In the genomic region with DNA sequence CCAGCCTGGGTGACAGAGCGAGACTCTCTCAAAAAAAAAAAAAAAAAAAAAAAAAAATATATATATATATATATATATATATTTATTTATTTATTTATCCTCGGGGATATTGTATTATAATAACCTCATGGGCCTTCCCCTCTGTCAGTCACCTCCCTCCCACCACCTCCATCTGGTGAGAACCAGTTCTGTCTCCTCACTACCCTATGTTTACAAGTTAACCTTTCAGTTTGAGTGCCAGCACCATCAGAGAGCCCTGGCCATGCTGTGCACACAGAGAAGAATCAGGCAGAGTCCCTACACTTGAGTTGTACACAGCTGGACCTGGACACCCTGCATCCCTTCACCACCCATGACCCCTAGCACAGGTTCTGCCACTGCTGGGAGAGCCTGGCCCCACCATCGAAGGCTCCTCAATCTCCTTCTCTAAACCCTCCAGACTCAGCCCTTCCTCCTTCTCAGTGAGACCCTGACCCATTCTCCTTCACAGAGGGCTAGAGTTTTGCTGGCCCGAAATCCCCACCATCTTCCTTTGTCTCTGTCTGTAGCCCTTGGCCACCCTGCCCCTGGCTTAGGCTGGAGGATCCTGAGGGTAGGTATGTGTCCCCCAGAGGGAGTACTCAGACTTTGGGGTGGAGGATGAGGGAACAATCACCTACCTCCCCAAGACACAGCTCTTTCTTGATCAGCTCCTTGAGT, we compare ENCODE assay signal across 13 cellular contexts. TPM values are rescaled to one million over a fixed set of nuclear protein-coding genes. Genes with fewer than 3 reads are reported as not detected.
DNase-seq lines count a peak whose midpoint lies in the region; ATAC-seq and TF ChIP-seq lines count a peak whose summit lies in the region.
"Had no signal": no experiment of that assay in that cellular context is flagged by ENCODE, and none has a peak within 500 bp of the region (broad histone marks: within the 10 kb centered on the region; RNA-seq: fewer than 3 reads in every experiment).

No MANE protein-coding gene starts in this region.

- no peak overlapping the region for H3K4me3 ChIP-seq in sigmoid colon
- H3K4me3 ChIP-seq: Peyer's patch had no signal

- 80 to 87% methylated on average over 4 of the region's 4 CpGs for WGBS in sigmoid colon, 2 donors

- no peaks in the 10 kb centered on the region for H3K9me3 ChIP-seq in sigmoid colon
- H3K9me3 ChIP-seq: Peyer's patch had no signal

- H3K36me3 ChIP-seq in sigmoid colon = no peaks in the 10 kb centered on the region
- H3K36me3 ChIP-seq: Peyer's patch had no signal

- H3K27ac Mint-ChIP-seq in CD14-positive monocyte = peak overlapping the region; percentile 90 to 98 (median 95)
- H3K27ac Mint-ChIP-seq in HFFc6 = peak overlapping the region; percentile 75
- H3K27ac Mint-ChIP-seq in activated naive CD8-positive, alpha-beta T cell = peak overlapping the region; percentile 96
- H3K27ac Mint-ChIP-seq in neural crest cell (ENCODE audit: unreplicated experiment) = peak overlapping the region; percentile 82

- H3K4me3 Mint-ChIP-seq in CD14-positive monocyte (no peak overlapping the region), HFFc6 (no peak overlapping the region), neural crest cell (no peak overlapping the region)
- H3K4me3 Mint-ChIP-seq in activated naive CD8-positive, alpha-beta T cell = no peak overlapping the region

- no peak for DNase-seq in CD14-positive monocyte (ENCODE audit: low spot score)
- no peak for DNase-seq in HFFc6
- no peak for DNase-seq in neural crest cell (ENCODE audit: low read depth, low spot score)
- DNase-seq in sigmoid colon = no peak
- no peak for DNase-seq in NCI-H1436 (lab: John Stamatoyannopoulos, UW)
- no peak for DNase-seq in putamen (ENCODE audit: low spot score)
- DNase-seq: HCEC 1CT; NCI-H2107; Peyer's patch; stimulated activated CD4-positive, alpha-beta T cell treated with anti-CD3 and anti-CD28 coated beads, Interleukin-12 subunit alpha, Interleukin-12 subunit beta, amount 100 ng/mL, for 4 hours had no signal

- H3K27me3 Mint-ChIP-seq in CD14-positive monocyte (ENCODE audit: low read depth in 3 of 3) (peaks cover 0 to 3% (median 0%) of the 10 kb centered on the region in 3 donors), HFFc6 (ENCODE audit: insufficient read depth) (peaks cover under 1% of the 10 kb centered on the region; the same call in 1 of the 2 replicates), neural crest cell (ENCODE audit: low read depth) (no peaks in the 10 kb centered on the region)
- no peaks in the 10 kb centered on the region for H3K27me3 Mint-ChIP-seq in activated naive CD8-positive, alpha-beta T cell

- H3K36me3 Mint-ChIP-seq in CD14-positive monocyte = peaks cover 35 to 42% of the 10 kb centered on the region in 2 donors
- H3K36me3 Mint-ChIP-seq in HFFc6 (ENCODE audit: low read depth) = peaks cover 31% of the 10 kb centered on the region
- H3K36me3 Mint-ChIP-seq in activated naive CD8-positive, alpha-beta T cell = peaks cover 2% of the 10 kb centered on the region
- H3K36me3 Mint-ChIP-seq in neural crest cell (ENCODE audit: low read depth) = no peaks in the 10 kb centered on the region

- no peaks in the 10 kb centered on the region for H3K27me3 ChIP-seq in sigmoid colon
- H3K27me3 ChIP-seq: Peyer's patch had no signal

- no peak for ATAC-seq in GM19324 (IDR thresholded peaks at IDR 0.05; ENCODE audit: low FRiP score, unreplicated experiment)

- H3K27ac ChIP-seq in sigmoid colon = no peak overlapping the region

- H3K4me1 Mint-ChIP-seq in CD14-positive monocyte (peaks cover 85% of the 10 kb centered on the region), HFFc6 (ENCODE audit: low read depth) (peaks cover 88% of the 10 kb centered on the region), neural crest cell (peaks cover 10% of the 10 kb centered on the region)
- peaks cover 84% of the 10 kb centered on the region for H3K4me1 Mint-ChIP-seq in activated naive CD8-positive, alpha-beta T cell (ENCODE audit: low read depth)

- peaks cover 0 to 39% (median 39%) of the 10 kb centered on the region in 4 donors for H3K4me1 ChIP-seq in sigmoid colon

- TF ChIP-seq POLR2A in sigmoid colon (IDR thresholded peaks at IDR 0.05) = no peak

- TF ChIP-seq CTCF in CD14-positive monocyte (IDR thresholded peaks at IDR 0.05) (no peak), HFFc6 (IDR thresholded peaks at IDR 0.05) (no peak), neural crest cell (conservative IDR thresholded peaks at IDR 0.05) (no peak), sigmoid colon (IDR thresholded peaks at IDR 0.05) (no peak)

- peaks cover 0 to 1% (median 0%) of the 10 kb centered on the region in 7 donors for H3K9me3 Mint-ChIP-seq in CD14-positive monocyte
- no peaks in the 10 kb centered on the region for H3K9me3 Mint-ChIP-seq in HFFc6
- no peaks in the 10 kb centered on the region for H3K9me3 Mint-ChIP-seq in activated naive CD8-positive, alpha-beta T cell (ENCODE audit: low read depth)
- H3K9me3 Mint-ChIP-seq in neural crest cell = no peaks in the 10 kb centered on the region

- intact Hi-C loops in CD14-positive monocyte (cut with micrococcal nuclease) = no loop called here
- intact Hi-C loops in sigmoid colon (cut with DNase I) = no loop called here

- TF ChIP-seq EP300 in sigmoid colon (IDR thresholded peaks at IDR 0.05) = no peak

RNA-seq across cellular contexts. Expression of a gene that starts 1.2 kb away (rescaled TPM):
- 1 to 10 TPM in 1 of 2 donors, not detected in 1; 1.4 TPM for polyA plus RNA-seq in CD14-positive monocyte
- total RNA-seq in HFFc6 (2021; fragmentation: NEBNext Ultra II Directional; extraction: Animal tissue kit (Norgen Biotek cat#: 25700)) = 1 to 10 TPM in 1 of 6 experiments, under 1 TPM in 5; 0.40 to 1.2 (median 0.71) TPM
- total RNA-seq in neural crest cell = not detected in 2 replicates
- total RNA-seq in sigmoid colon = not detected
- polyA plus RNA-seq in sigmoid colon = not detected
- total RNA-seq: fibroblast of villous mesenchyme, Peyer's patch had no signal

RNA-seq across cellular contexts. Expression of a gene that starts 3.8 kb away (rescaled TPM):
- polyA plus RNA-seq in CD14-positive monocyte (1,000 to 10,000 TPM; 4,414 to 5,004 TPM), sigmoid colon (1,000 to 10,000 TPM; 4,079 to 7,223 (median 4,178) TPM)
- 1,000 to 10,000 TPM; 1,971 to 2,311 (median 2,129) TPM for total RNA-seq in HFFc6 (2021; fragmentation: NEBNext Ultra II Directional; extraction: Animal tissue kit (Norgen Biotek cat#: 25700))
- total RNA-seq in neural crest cell (not detected in 2 replicates), sigmoid colon (1,000 to 10,000 TPM in 1 of 4 donors, 100 to 1,000 TPM in 3; 445 to 1,159 (median 590) TPM)

RNA-seq across cellular contexts. Expression of a gene that starts 6.1 kb away (rescaled TPM):
- polyA plus RNA-seq in CD14-positive monocyte (1,000 to 10,000 TPM; 6,092 to 7,344 TPM), sigmoid colon (100 to 1,000 TPM; 304 to 499 (median 336) TPM)
- total RNA-seq in HFFc6 (2021; fragmentation: NEBNext Ultra II Directional; extraction: Animal tissue kit (Norgen Biotek cat#: 25700)) = 100 to 1,000 TPM; 394 to 846 (median 814) TPM
- total RNA-seq in neural crest cell (10.3 and 11.7 TPM in 2 replicates), sigmoid colon (100 to 1,000 TPM; 189 to 486 (median 288) TPM)

RNA-seq across cellular contexts. Expression of a gene that starts 9.5 kb away (rescaled TPM):
- polyA plus RNA-seq in CD14-positive monocyte = under 1 TPM in 1 of 2 donors, not detected in 1; 0.54 TPM
- total RNA-seq in HFFc6 (2021; fragmentation: NEBNext Ultra II Directional; extraction: Animal tissue kit (Norgen Biotek cat#: 25700)) = 1 to 10 TPM; 3.4 to 5.6 (median 5.1) TPM
- not detected in 2 replicates for total RNA-seq in neural crest cell
- 1 to 10 TPM; 1.1 to 4.3 (median 2.2) TPM for total RNA-seq in sigmoid colon
- polyA plus RNA-seq in sigmoid colon = 1 to 10 TPM; 1.4 to 3.9 (median 3.6) TPM
- total RNA-seq: Peyer's patch had no signal

RNA-seq across cellular contexts. Expression of a gene that starts 26.1 kb away (rescaled TPM):
- polyA plus RNA-seq in CD14-positive monocyte (not detected), sigmoid colon (10 to 100 TPM in 1 of 3 donors, 1 to 10 TPM in 2; 1.8 to 16.2 (median 2.3) TPM)
- total RNA-seq in HFFc6 (2021; fragmentation: NEBNext Ultra II Directional; extraction: Animal tissue kit (Norgen Biotek cat#: 25700)) = 10 to 100 TPM in 4 of 6 experiments, 1 to 10 TPM in 2; 7.4 to 12.5 (median 10.4) TPM
- total RNA-seq in neural crest cell (not detected in 2 replicates), sigmoid colon (1 to 10 TPM in 1 of 4 donors, under 1 TPM in 1, not detected in 2; 0.68 to 1.8 TPM)
- total RNA-seq: Peyer's patch had no signal

Comparison
In these comparisons a context has a peak if more than half of its experiments do, and no peak if none do; other contexts are left out.
1. RNA of a gene that starts 3.8 kb away (total RNA-seq): 1,971 to 2,311 TPM in HFFc6 and 445 to 1,159 TPM in sigmoid colon; not detected in neural crest cell; every median in the first group is over 100 times any median in the second.
2. RNA of a gene that starts 6.1 kb away (total RNA-seq): 394 to 846 TPM in HFFc6 and 189 to 486 TPM in sigmoid colon; 10.3 to 11.7 TPM in neural crest cell; every median in the first group is over 10 times any median in the second.
3. Peak in every context shown above with its lines, with median percentiles within 50 percentile points of each other: H3K27ac Mint-ChIP-seq.